In genomic region chr2:156400704-156401678, GRCh38 we compare ENCODE assay signal across 8 cellular contexts. TPM values are rescaled to one million over a fixed set of nuclear protein-coding genes. Genes with fewer than 3 reads are reported as not detected.
A peak's percentile ranks its signal among the peaks of the same experiment; 100 is the strongest.
DNase-seq lines count a peak whose midpoint lies in the region; ATAC-seq and TF ChIP-seq lines count a peak whose summit lies in the region.

No MANE protein-coding gene starts in this region.

- H3K27me3 ChIP-seq in BLaER1 treated with 17β-estradiol and CSF1 and Interleukin-3, amounts not matched to agents 10 nM and 100 nM = no peaks in the 10 kb centered on the region; a peak in 1 of 22 replicates
- H3K27me3 ChIP-seq in duodenal mucosa (ENCODE audit: control insufficient read depth in 1 of 2, insufficient read depth in 2 of 2, low read length in 2 of 2) (no peaks in the 10 kb centered on the region), liver (ENCODE audit: control insufficient read depth in 4 of 4, insufficient read depth in 4 of 4, low read length in 3 of 4) (no peaks in the 10 kb centered on the region)

- H3K36me3 ChIP-seq in BLaER1 treated with 17β-estradiol and CSF1 and Interleukin-3, amounts not matched to agents 10 nM and 100 nM = no peaks in the 10 kb centered on the region
- H3K36me3 ChIP-seq in duodenal mucosa (ENCODE audit: control insufficient read depth in 1 of 2, insufficient read depth in 2 of 2, low read length in 2 of 2) (no peaks in the 10 kb centered on the region), liver (ENCODE audit: control insufficient read depth in 4 of 4, insufficient read depth in 3 of 4, low read depth in 1 of 4, low read length in 3 of 4) (no peaks in the 10 kb centered on the region)

- peak; percentile 80 for DNase-seq in NCI-H748 treated with DMSO at 0.1 percent for 48 hours (lab: John Stamatoyannopoulos, UW)
- DNase-seq in activated CD4-positive, alpha-beta memory T cell treated with anti-CD3 and anti-CD28 coated beads for 36 hours = peak; percentile 82
- peak; percentile 80 to 86 for DNase-seq in stimulated activated CD4-positive, alpha-beta T cell treated with anti-CD3 and anti-CD28 coated beads, Interleukin-2, amount 100 ng/mL, for 48 hours

- peak overlapping the region; percentile 71 to 92 (median 80) for H3K4me3 ChIP-seq in BLaER1 treated with 17β-estradiol and CSF1 and Interleukin-3, amounts not matched to agents 10 nM and 100 nM
- H3K4me3 ChIP-seq in duodenal mucosa (ENCODE audit: low read depth in 1 of 2, low read length in 2 of 2) = peak overlapping the region; percentile 88 to 92
- peak overlapping the region; percentile 56 to 78 (median 58) for H3K4me3 ChIP-seq in liver (ENCODE audit: low read depth in 1 of 3, low read length in 3 of 3)

- H3K27me3 Mint-ChIP-seq in activated CD4-positive, alpha-beta memory T cell treated with anti-CD3 and anti-CD28 coated beads for 36 hours = peaks cover 5% of the 10 kb centered on the region

- H3K27ac Mint-ChIP-seq in activated CD4-positive, alpha-beta memory T cell treated with anti-CD3 and anti-CD28 coated beads for 36 hours = peak overlapping the region; percentile 95

- no peaks in the 10 kb centered on the region for H4K20me1 ChIP-seq in BLaER1 treated with 17β-estradiol and CSF1 and Interleukin-3, amounts not matched to agents 10 nM and 100 nM

- H3K9me3 ChIP-seq in BLaER1 treated with 17β-estradiol and CSF1 and Interleukin-3, amounts not matched to agents 10 nM and 100 nM (replicated peaks in 1 of 11) = no peaks in the 10 kb centered on the region
- no peaks in the 10 kb centered on the region for H3K9me3 ChIP-seq in duodenal mucosa (ENCODE audit: control insufficient read depth in 1 of 2, low read length in 2 of 2)
- no peaks in the 10 kb centered on the region for H3K9me3 ChIP-seq in liver (ENCODE audit: control insufficient read depth in 4 of 4, low read length in 3 of 4)

- ATAC-seq in GM19438 (IDR thresholded peaks at IDR 0.05; ENCODE audit: low read depth, unreplicated experiment) (peak; percentile 64), HG03558 (IDR thresholded peaks at IDR 0.05; ENCODE audit: extremely low read depth, unreplicated experiment) (peak; percentile 58)

- peak overlapping the region; percentile 68 to 86 (median 82) for H3K9ac ChIP-seq in BLaER1 treated with 17β-estradiol and CSF1 and Interleukin-3, amounts not matched to agents 10 nM and 100 nM
- peak overlapping the region; percentile 77 to 81 for H3K9ac ChIP-seq in duodenal mucosa (ENCODE audit: low read depth in 1 of 2, low read length in 2 of 2)
- H3K9ac ChIP-seq in liver (ENCODE audit: low read depth in 1 of 2, low read length in 2 of 2) = peak overlapping the region in 1 of 2 donors; percentile 78

- no peak for TF ChIP-seq RAD21 in liver (IDR thresholded peaks at IDR 0.05)

- POLR2A ChIA-PET in activated CD4-positive, alpha-beta memory T cell treated with anti-CD3 and anti-CD28 coated beads for 36 hours (lab: Charles Lee) = interaction anchor here (0.6 to 2.4 kb wide), 5 partner anchors 15 to 189 kb away, joined by 3 to 28 read pairs (median 14); partner anchors contain the start of gene GPD2

- peak overlapping the region; percentile 61 to 86 (median 80) for H3K27ac ChIP-seq in BLaER1 treated with 17β-estradiol and CSF1 and Interleukin-3, amounts not matched to agents 10 nM and 100 nM
- H3K27ac ChIP-seq in duodenal mucosa (ENCODE audit: low read depth, low read length) (peak overlapping the region; percentile 90), liver (ENCODE audit: low read depth in 1 of 2, low read length in 2 of 2) (peak overlapping the region; percentile 83 to 88)

- CTCF ChIA-PET in activated CD4-positive, alpha-beta memory T cell treated with anti-CD3 and anti-CD28 coated beads for 36 hours (lab: Charles Lee) = interaction anchor here (0.7 to 2.3 kb wide), 8 partner anchors 10 to 1025 kb away, joined by 3 to 34 read pairs (median 4); no protein-coding TSS in a partner anchor

- peak overlapping the region; percentile 75 to 94 (median 85); a peak in 21 of 22 replicates for H3K4me2 ChIP-seq in BLaER1 treated with 17β-estradiol and CSF1 and Interleukin-3, amounts not matched to agents 10 nM and 100 nM

- peaks cover 18% of the 10 kb centered on the region for H3K4me1 Mint-ChIP-seq in activated CD4-positive, alpha-beta memory T cell treated with anti-CD3 and anti-CD28 coated beads for 36 hours (ENCODE audit: low read depth)

- H3K9me3 Mint-ChIP-seq in activated CD4-positive, alpha-beta memory T cell treated with anti-CD3 and anti-CD28 coated beads for 36 hours = no peaks in the 10 kb centered on the region

- no peak for TF ChIP-seq CTCF in liver (IDR thresholded peaks at IDR 0.05; ENCODE audit: low read depth, low read length, missing input control)

- 1% methylated on average over 19 of the region's 19 CpGs for WGBS in liver

- peaks cover 10 to 43% (median 22%) of the 10 kb centered on the region in 10 experiments for H3K4me1 ChIP-seq in BLaER1 treated with 17β-estradiol and CSF1 and Interleukin-3, amounts not matched to agents 10 nM and 100 nM
- H3K4me1 ChIP-seq in duodenal mucosa (ENCODE audit: control insufficient read depth in 1 of 2, insufficient read depth in 2 of 2, low read length in 2 of 2) (peaks cover 7 to 11% of the 10 kb centered on the region in 2 donors), liver (ENCODE audit: control insufficient read depth in 4 of 4, insufficient read depth in 4 of 4, low read length in 3 of 4) (peaks cover 10 to 34% (median 15%) of the 10 kb centered on the region in 4 donors)

- peak overlapping the region; percentile 84 for H3K4me3 Mint-ChIP-seq in activated CD4-positive, alpha-beta memory T cell treated with anti-CD3 and anti-CD28 coated beads for 36 hours

- intact Hi-C loops in activated CD4-positive, alpha-beta memory T cell treated with anti-CD3 and anti-CD28 coated beads for 36 hours (cut with micrococcal nuclease) = loop anchor here (1.0 to 2.0 kb wide), 6 partner anchors 16 to 126 kb away; partner anchors contain the start of gene GPD2

- H3K36me3 Mint-ChIP-seq in activated CD4-positive, alpha-beta memory T cell treated with anti-CD3 and anti-CD28 coated beads for 36 hours = peaks cover 5% of the 10 kb centered on the region

TF ChIP-seq in liver, 16 proteins besides CTCF, POLR2A, EP300 and RAD21 (continues in another document):
- TF ChIP-seq TAF1 (conservative IDR thresholded peaks at IDR 0.05) = no peak
- peak in 1 of 2 donors; percentile 29 for TF ChIP-seq GABPA (IDR thresholded peaks at IDR 0.05 in 1 of 2, conservative IDR thresholded peaks at IDR 0.05 in 1 of 2)
- TF ChIP-seq HNF4A (conservative IDR thresholded peaks at IDR 0.05) = peak; percentile 46 to 63
- no peak for TF ChIP-seq FOXA2 (IDR thresholded peaks at IDR 0.05)
- TF ChIP-seq, protein P1, sequence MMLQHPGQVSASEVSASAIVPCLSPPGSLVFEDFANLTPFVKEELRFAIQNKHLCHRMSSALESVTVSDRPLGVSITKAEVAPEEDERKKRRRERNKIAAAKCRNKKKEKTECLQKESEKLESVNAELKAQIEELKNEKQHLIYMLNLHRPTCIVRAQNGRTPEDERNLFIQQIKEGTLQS (IDR thresholded peaks at IDR 0.05) = peak; percentile 100
- TF ChIP-seq, protein P2, sequence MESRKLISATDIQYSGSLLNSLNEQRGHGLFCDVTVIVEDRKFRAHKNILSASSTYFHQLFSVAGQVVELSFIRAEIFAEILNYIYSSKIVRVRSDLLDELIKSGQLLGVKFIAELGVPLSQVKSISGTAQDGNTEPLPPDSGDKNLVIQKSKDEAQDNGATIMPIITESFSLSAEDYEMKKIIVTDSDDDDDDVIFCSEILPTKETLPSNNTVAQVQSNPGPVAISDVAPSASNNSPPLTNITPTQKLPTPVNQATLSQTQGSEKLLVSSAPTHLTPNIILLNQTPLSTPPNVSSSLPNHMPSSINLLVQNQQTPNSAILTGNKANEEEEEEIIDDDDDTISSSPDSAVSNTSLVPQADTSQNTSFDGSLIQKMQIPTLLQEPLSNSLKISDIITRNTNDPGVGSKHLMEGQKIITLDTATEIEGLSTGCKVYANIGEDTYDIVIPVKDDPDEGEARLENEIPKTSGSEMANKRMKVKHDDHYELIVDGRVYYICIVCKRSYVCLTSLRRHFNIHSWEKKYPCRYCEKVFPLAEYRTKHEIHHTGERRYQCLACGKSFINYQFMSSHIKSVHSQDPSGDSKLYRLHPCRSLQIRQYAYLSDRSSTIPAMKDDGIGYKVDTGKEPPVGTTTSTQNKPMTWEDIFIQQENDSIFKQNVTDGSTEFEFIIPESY (IDR thresholded peaks at IDR 0.05) = peak; percentile 12
- TF ChIP-seq EGR1 (IDR thresholded peaks at IDR 0.05; ENCODE audit: low read depth in 2 of 2) = no peak
- no peak for TF ChIP-seq FOXA1 (IDR thresholded peaks at IDR 0.05)
- peak; percentile 33 for TF ChIP-seq NR2F2 (IDR thresholded peaks at IDR 0.05)
- TF ChIP-seq JUND (IDR thresholded peaks at IDR 0.05) = peak; percentile 26 to 45
- TF ChIP-seq, protein P3, sequence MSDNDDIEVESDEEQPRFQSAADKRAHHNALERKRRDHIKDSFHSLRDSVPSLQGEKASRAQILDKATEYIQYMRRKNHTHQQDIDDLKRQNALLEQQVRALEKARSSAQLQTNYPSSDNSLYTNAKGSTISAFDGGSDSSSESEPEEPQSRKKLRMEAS (IDR thresholded peaks at IDR 0.05) = peak; percentile 56
- no peak for TF ChIP-seq HNF4G (IDR thresholded peaks at IDR 0.05)
- peak; percentile 7 for TF ChIP-seq YY1 (IDR thresholded peaks at IDR 0.05)

RNA-seq across cellular contexts. Expression of gene GPD2, which starts 35.2 kb away (rescaled TPM):
- total RNA-seq in activated CD4-positive, alpha-beta memory T cell treated with anti-CD3 and anti-CD28 coated beads for 36 hours = 10 to 100 TPM; 27.3 to 28.6 TPM
- total RNA-seq in liver = 10 to 100 TPM in 1 of 2 donors, 1 to 10 TPM in 1; 9.1 to 14.3 TPM
- polyA plus RNA-seq in liver = 1 to 10 TPM; 1.4 to 3.0 TPM

Comparison
In these comparisons a context has a peak if more than half of its experiments do, and no peak if none do; other contexts are left out.
1. Peak in every context shown above with its lines: DNase-seq, ATAC-seq, H3K4me3 ChIP-seq and H3K27ac ChIP-seq.